1 cellular context compared by ENCODE assay signal in the genomic region with DNA sequence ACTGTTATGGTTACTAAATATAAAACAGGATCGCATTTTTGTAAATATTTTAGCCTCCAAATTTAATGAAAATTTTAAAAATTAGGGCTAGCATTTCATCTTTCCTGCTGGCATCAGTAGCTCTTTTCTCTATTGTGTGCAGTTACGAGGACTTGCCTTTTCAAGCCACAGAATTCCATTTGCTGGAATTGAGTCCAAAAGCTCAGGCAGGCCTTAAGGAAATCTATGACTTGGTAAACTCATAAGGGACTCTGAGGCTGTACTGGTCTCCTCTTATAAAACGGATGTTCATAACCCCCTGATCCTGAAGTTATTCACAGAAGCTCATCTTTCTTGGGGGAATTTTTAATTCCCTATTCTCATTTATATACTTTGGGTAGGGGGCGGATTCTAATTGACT.
TF ChIP-seq lines count a peak whose summit lies in the region.

No MANE protein-coding gene starts in this region.

TF ChIP-seq in GM23338, 12 proteins besides CTCF, POLR2A, EP300 and RAD21:
- TF ChIP-seq ZNF331 (CRISPR knock-in tag; IDR thresholded peaks at IDR 0.05; ENCODE audit: low read depth), result no peak
- no peak for TF ChIP-seq REST (IDR thresholded peaks at IDR 0.05; ENCODE audit: unreplicated experiment)
- no peak for TF ChIP-seq NANOG (IDR thresholded peaks at IDR 0.05; ENCODE audit: borderline replicate concordance)
- no peak for TF ChIP-seq CREB1 (CRISPR knock-in tag; IDR thresholded peaks at IDR 0.05; ENCODE audit: low read depth)
- TF ChIP-seq, protein P1, sequence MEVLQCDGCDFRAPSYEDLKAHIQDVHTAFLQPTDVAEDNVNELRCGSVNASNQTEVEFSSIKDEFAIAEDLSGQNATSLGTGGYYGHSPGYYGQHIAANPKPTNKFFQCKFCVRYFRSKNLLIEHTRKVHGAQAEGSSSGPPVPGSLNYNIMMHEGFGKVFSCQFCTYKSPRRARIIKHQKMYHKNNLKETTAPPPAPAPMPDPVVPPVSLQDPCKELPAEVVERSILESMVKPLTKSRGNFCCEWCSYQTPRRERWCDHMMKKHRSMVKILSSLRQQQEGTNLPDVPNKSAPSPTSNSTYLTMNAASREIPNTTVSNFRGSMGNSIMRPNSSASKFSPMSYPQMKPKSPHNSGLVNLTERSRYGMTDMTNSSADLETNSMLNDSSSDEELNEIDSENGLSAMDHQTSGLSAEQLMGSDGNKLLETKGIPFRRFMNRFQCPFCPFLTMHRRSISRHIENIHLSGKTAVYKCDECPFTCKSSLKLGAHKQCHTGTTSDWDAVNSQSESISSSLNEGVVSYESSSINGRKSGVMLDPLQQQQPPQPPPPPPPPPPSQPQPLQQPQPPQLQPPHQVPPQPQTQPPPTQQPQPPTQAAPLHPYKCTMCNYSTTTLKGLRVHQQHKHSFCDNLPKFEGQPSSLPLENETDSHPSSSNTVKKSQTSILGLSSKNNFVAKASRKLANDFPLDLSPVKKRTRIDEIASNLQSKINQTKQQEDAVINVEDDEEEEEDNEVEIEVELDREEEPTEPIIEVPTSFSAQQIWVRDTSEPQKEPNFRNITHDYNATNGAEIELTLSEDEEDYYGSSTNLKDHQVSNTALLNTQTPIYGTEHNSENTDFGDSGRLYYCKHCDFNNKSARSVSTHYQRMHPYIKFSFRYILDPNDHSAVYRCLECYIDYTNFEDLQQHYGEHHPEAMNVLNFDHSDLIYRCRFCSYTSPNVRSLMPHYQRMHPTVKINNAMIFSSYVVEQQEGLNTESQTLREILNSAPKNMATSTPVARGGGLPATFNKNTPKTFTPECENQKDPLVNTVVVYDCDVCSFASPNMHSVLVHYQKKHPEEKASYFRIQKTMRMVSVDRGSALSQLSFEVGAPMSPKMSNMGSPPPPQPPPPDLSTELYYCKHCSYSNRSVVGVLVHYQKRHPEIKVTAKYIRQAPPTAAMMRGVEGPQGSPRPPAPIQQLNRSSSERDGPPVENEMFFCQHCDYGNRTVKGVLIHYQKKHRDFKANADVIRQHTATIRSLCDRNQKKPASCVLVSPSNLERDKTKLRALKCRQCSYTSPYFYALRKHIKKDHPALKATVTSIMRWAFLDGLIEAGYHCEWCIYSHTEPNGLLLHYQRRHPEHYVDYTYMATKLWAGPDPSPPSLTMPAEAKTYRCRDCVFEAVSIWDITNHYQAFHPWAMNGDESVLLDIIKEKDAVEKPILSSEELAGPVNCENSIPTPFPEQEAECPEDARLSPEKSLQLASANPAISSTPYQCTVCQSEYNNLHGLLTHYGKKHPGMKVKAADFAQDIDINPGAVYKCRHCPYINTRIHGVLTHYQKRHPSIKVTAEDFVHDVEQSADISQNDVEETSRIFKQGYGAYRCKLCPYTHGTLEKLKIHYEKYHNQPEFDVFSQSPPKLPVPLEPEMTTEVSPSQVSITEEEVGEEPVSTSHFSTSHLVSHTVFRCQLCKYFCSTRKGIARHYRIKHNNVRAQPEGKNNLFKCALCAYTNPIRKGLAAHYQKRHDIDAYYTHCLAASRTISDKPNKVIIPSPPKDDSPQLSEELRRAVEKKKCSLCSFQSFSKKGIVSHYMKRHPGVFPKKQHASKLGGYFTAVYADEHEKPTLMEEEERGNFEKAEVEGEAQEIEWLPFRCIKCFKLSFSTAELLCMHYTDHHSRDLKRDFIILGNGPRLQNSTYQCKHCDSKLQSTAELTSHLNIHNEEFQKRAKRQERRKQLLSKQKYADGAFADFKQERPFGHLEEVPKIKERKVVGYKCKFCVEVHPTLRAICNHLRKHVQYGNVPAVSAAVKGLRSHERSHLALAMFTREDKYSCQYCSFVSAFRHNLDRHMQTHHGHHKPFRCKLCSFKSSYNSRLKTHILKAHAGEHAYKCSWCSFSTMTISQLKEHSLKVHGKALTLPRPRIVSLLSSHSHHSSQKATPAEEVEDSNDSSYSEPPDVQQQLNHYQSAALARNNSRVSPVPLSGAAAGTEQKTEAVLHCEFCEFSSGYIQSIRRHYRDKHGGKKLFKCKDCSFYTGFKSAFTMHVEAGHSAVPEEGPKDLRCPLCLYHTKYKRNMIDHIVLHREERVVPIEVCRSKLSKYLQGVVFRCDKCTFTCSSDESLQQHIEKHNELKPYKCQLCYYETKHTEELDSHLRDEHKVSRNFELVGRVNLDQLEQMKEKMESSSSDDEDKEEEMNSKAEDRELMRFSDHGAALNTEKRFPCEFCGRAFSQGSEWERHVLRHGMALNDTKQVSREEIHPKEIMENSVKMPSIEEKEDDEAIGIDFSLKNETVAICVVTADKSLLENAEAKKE (CRISPR knock-in tag; IDR thresholded peaks at IDR 0.05), result no peak
- no peak for TF ChIP-seq ZNF114 (CRISPR knock-in tag; IDR thresholded peaks at IDR 0.05)
- no peak for TF ChIP-seq POLR2AphosphoS5 (IDR thresholded peaks at IDR 0.05; ENCODE audit: low read depth)
- no peak for TF ChIP-seq STAT1 (IDR thresholded peaks at IDR 0.05; ENCODE audit: unreplicated experiment)
- TF ChIP-seq JUNB (IDR thresholded peaks at IDR 0.05; ENCODE audit: unreplicated experiment), result no peak
- no peak for TF ChIP-seq EZH2phosphoT487 (IDR thresholded peaks at IDR 0.05; ENCODE audit: unreplicated experiment)
- no peak for TF ChIP-seq ETS1 (IDR thresholded peaks at IDR 0.05)
- TF ChIP-seq EZH2 (IDR thresholded peaks at IDR 0.05; ENCODE audit: low read depth, unreplicated experiment), result no peak
